Comparison of ENCODE assay signal across 31 cellular contexts in the genomic region with DNA sequence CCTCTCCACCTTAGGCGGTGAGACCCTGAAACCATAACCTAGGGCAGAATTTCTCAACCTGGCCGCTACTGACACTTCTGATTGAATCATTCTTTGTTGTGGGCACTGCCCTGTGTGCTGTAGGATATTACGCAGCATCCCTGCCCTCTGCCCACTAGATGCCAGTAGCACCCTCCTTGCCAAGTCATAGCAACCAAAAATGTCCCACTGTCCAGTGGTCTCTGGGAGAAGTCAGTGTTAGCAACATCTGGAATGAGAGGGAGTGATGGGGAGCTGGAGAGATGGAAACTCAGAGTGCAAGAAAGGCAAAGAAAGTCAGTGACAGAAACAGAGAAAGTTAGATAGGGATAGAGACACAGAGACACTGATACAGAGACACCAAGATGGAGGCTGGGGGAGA. TPM values are rescaled to one million over a fixed set of nuclear protein-coding genes. Genes with fewer than 3 reads are reported as not detected.
DNase-seq lines count a peak whose midpoint lies in the region; ATAC-seq and TF ChIP-seq lines count a peak whose summit lies in the region.
"Had no signal": no experiment of that assay in that cellular context is flagged by ENCODE, and none has a peak within 500 bp of the region (broad histone marks: within the 10 kb centered on the region; RNA-seq: fewer than 3 reads in every experiment).

No MANE protein-coding gene starts in this region.

- H3K9me3 Mint-ChIP-seq in CD4-positive, alpha-beta memory T cell: peaks cover 0 to 26% (median 10%) of the 10 kb centered on the region in 8 donors

- CTCF ChIA-PET in mammary epithelial cell (lab: Charles Lee; ENCODE audit: low non-redundant PET): no interaction called here
- CTCF ChIA-PET in CD4-positive, alpha-beta memory T cell (lab: Charles Lee; ENCODE audit: partially characterized antibody): no interaction called here

- H3K4me3 ChIP-seq in mammary epithelial cell (replicated peaks in 1 of 3; ENCODE audit: insufficient read depth in 1 of 3, low read depth in 2 of 3, low read length in 3 of 3) (no peak overlapping the region), breast epithelium (no peak overlapping the region), BE2C (ENCODE audit: low read depth, low read length) (no peak overlapping the region), heart right ventricle (no peak overlapping the region)
- no peak overlapping the region for H3K4me3 ChIP-seq in CD4-positive, alpha-beta memory T cell (ENCODE audit: low read length in 2 of 2)
- H3K4me3 ChIP-seq: adrenal gland, dorsolateral prefrontal cortex, gastrocnemius medialis, GM23248, mucosa of descending colon, Peyer's patch, right atrium auricular region, tibial artery had no signal

- dilution Hi-C loops in mammary epithelial cell (cut with HindIII; ENCODE audit: low sequenced_read_pairs): no loop called here

- peak; percentile 35 to 64 for TF ChIP-seq CTCF in mammary epithelial cell (conservative IDR thresholded peaks at IDR 0.05 in 1 of 2, IDR thresholded peaks at IDR 0.05 in 1 of 2; ENCODE audit: extremely low read depth in 1 of 2, insufficient read depth in 1 of 2, low read depth in 1 of 2, low read length in 2 of 2)
- TF ChIP-seq CTCF in breast epithelium (IDR thresholded peaks at IDR 0.05): no peak
- no peak for TF ChIP-seq CTCF in BE2C (IDR thresholded peaks at IDR 0.05; ENCODE audit: low read depth, low read length)
- TF ChIP-seq CTCF in heart right ventricle (IDR thresholded peaks at IDR 0.05): no peak

- intact Hi-C loops in mammary epithelial cell (cut with micrococcal nuclease) (loop anchor here (1.0 to 5.0 kb wide), 5 partner anchors 25 to 261 kb away; no protein-coding TSS in a partner anchor), breast epithelium (cut with DNase I; ENCODE audit: low total_unique reads) (no loop called here), heart right ventricle (cut with DNase I) (no loop called here)
- intact Hi-C loops in CD4-positive, alpha-beta memory T cell (cut with micrococcal nuclease): no loop called here

- H4K20me1 ChIP-seq in mammary epithelial cell (ENCODE audit: insufficient read depth, low read length): no peaks in the 10 kb centered on the region

- no TSS peak for BruUV-seq in mammary epithelial cell (replicated peaks; lab: Mats Ljungman, UMichigan)

- peaks cover 15 to 22% of the 10 kb centered on the region in 2 donors for H3K27me3 Mint-ChIP-seq in CD4-positive, alpha-beta memory T cell

- peaks cover 2% of the 10 kb centered on the region for H3K27me3 ChIP-seq in mammary epithelial cell (ENCODE audit: insufficient read depth, low read length)
- peaks cover 0 to 5% of the 10 kb centered on the region in 2 donors for H3K27me3 ChIP-seq in breast epithelium
- H3K27me3 ChIP-seq in BE2C: no peaks in the 10 kb centered on the region
- peaks cover 0 to 45% (median 34%) of the 10 kb centered on the region in 7 donors for H3K27me3 ChIP-seq in heart right ventricle
- no peaks in the 10 kb centered on the region for H3K27me3 ChIP-seq in CD4-positive, alpha-beta memory T cell (ENCODE audit: insufficient read depth, low read length)
- H3K27me3 ChIP-seq: adrenal gland, Peyer's patch, right atrium auricular region had no signal

- no peak for TF ChIP-seq POLR2A in breast epithelium (IDR thresholded peaks at IDR 0.05)

- H3K79me2 ChIP-seq in mammary epithelial cell (ENCODE audit: insufficient read depth, low read length): no peaks in the 10 kb centered on the region

- no peak overlapping the region for H3K4me3 Mint-ChIP-seq in CD4-positive, alpha-beta memory T cell
- H3K4me3 Mint-ChIP-seq: activated CD4-positive, alpha-beta T cell treated with anti-CD3 and anti-CD28 coated beads for 36 hours; activated CD8-positive, alpha-beta memory T cell treated with anti-CD3 and anti-CD28 coated beads, Interleukin-2, amount 10 ng/mL, durations not matched to agents 7 days and 5 days; CD4-positive, CD25-positive, alpha-beta regulatory T cell had no signal

- H3K9me3 ChIP-seq in mammary epithelial cell (replicated peaks; ENCODE audit: insufficient read depth, low read length) (no peaks in the 10 kb centered on the region), breast epithelium (no peaks in the 10 kb centered on the region), BE2C (no peaks in the 10 kb centered on the region), heart right ventricle (no peaks in the 10 kb centered on the region)
- no peaks in the 10 kb centered on the region for H3K9me3 ChIP-seq in CD4-positive, alpha-beta memory T cell (ENCODE audit: control insufficient read depth in 1 of 2, low read length in 2 of 2)
- H3K9me3 ChIP-seq: adrenal gland, gastrocnemius medialis, mucosa of descending colon, right atrium auricular region, SK-N-SH, tibial artery had no signal

- in situ Hi-C loops in mammary epithelial cell (cut with MboI; ENCODE audit: low sequenced_read_pairs in 2 of 2): no loop called here

- 0% methylated on average over 3 of the region's 3 CpGs for WGBS in mammary epithelial cell (ENCODE audit: low coverage, missing lambda C conversion rate)
- WGBS in heart right ventricle, 2 donors: 75 to 87% methylated on average over 3 of the region's 3 CpGs

- H3K4me1 Mint-ChIP-seq in CD4-positive, alpha-beta memory T cell: no peaks in the 10 kb centered on the region
- H3K4me1 Mint-ChIP-seq: CD4-positive, CD25-positive, alpha-beta regulatory T cell had no signal

- H3K9ac ChIP-seq in mammary epithelial cell (ENCODE audit: insufficient read depth, low read length): no peak overlapping the region
- H3K9ac ChIP-seq: GM23248, SK-N-SH had no signal

- no peaks in the 10 kb centered on the region for H3K36me3 Mint-ChIP-seq in CD4-positive, alpha-beta memory T cell
- H3K36me3 Mint-ChIP-seq: activated CD8-positive, alpha-beta memory T cell treated with anti-CD3 and anti-CD28 coated beads, Interleukin-2, amount 10 ng/mL, durations not matched to agents 7 days and 5 days; CD4-positive, CD25-positive, alpha-beta regulatory T cell had no signal

- H3K4me1 ChIP-seq in mammary epithelial cell (ENCODE audit: insufficient read depth, low read length) (peaks cover 18% of the 10 kb centered on the region), breast epithelium (no peaks in the 10 kb centered on the region), BE2C (peaks cover 5% of the 10 kb centered on the region; the same call in 1 of the 2 replicates), heart right ventricle (no peaks in the 10 kb centered on the region)
- no peaks in the 10 kb centered on the region for H3K4me1 ChIP-seq in CD4-positive, alpha-beta memory T cell (ENCODE audit: insufficient read depth, low read length)
- H3K4me1 ChIP-seq: adrenal gland, gastrocnemius medialis, right atrium auricular region, tibial artery had no signal

- peak; percentile 70 for DNase-seq in mammary epithelial cell
- DNase-seq in breast epithelium (ENCODE audit: low spot score in 2 of 2): no peak
- DNase-seq in SW480 (ENCODE audit: low spot score): peak; percentile 78
- no peak for DNase-seq in BE2C
- DNase-seq in heart right ventricle: no peak
- no peak for DNase-seq in CD4-positive, alpha-beta memory T cell
- DNase-seq: activated CD4-positive, alpha-beta T cell treated with anti-CD3 and anti-CD28 coated beads for 36 hours; activated CD8-positive, alpha-beta memory T cell treated with anti-CD3 and anti-CD28 coated beads, Interleukin-2, amount 10 ng/mL, durations not matched to agents 7 days and 5 days; adrenal gland; CD4-positive, CD25-positive, alpha-beta regulatory T cell; DMS79; dorsolateral prefrontal cortex; erythroblast; gastrocnemius medialis; GM23248; left colon; mucosa of descending colon; NCI-H1105; NCI-H2171; NCI-H774; Peyer's patch; SK-N-SH; stimulated activated CD4-positive, alpha-beta T cell treated with anti-CD3 and anti-CD28 coated beads, Interleukin-15, amount 100 ng/mL, for 24 hours; stimulated activated naive CD4-positive, alpha-beta T cell had no signal

- H3K27ac Mint-ChIP-seq in CD4-positive, alpha-beta memory T cell: no peak overlapping the region
- H3K27ac Mint-ChIP-seq: activated CD4-positive, alpha-beta T cell treated with anti-CD3 and anti-CD28 coated beads for 36 hours; activated CD8-positive, alpha-beta memory T cell treated with anti-CD3 and anti-CD28 coated beads, Interleukin-2, amount 10 ng/mL, durations not matched to agents 7 days and 5 days; activated T-helper 2 cell treated with anti-CD3 and anti-CD28 coated beads, Interferon-gamma antibody, Interleukin-2, Interleukin-4, amounts not matched to agents 10 μg/mL and 5 μg/mL and 100 μg/mL, durations not matched to agents 14 hours and 24 hours and 36 hours had no signal

- POLR2A ChIA-PET in CD4-positive, alpha-beta memory T cell (lab: Charles Lee; ENCODE audit: partially characterized antibody): no interaction called here

- peak overlapping the region; percentile 55 for H3K27ac ChIP-seq in mammary epithelial cell (ENCODE audit: insufficient read depth, low read depth, low read length)
- no peak overlapping the region for H3K27ac ChIP-seq in breast epithelium
- no peak overlapping the region for H3K27ac ChIP-seq in heart right ventricle
- H3K27ac ChIP-seq in CD4-positive, alpha-beta memory T cell (ENCODE audit: low read depth, low read length): no peak overlapping the region
- H3K27ac ChIP-seq: dorsolateral prefrontal cortex, gastrocnemius medialis, GM23248, right atrium auricular region, tibial artery had no signal

- no peak overlapping the region for H2AFZ ChIP-seq in mammary epithelial cell (ENCODE audit: low read depth, low read length)
- H2AFZ ChIP-seq: GM23248 had no signal

- H3K36me3 ChIP-seq in mammary epithelial cell (ENCODE audit: insufficient read depth, low read length) (no peaks in the 10 kb centered on the region), breast epithelium (no peaks in the 10 kb centered on the region), BE2C (no peaks in the 10 kb centered on the region), heart right ventricle (no peaks in the 10 kb centered on the region)
- no peaks in the 10 kb centered on the region for H3K36me3 ChIP-seq in CD4-positive, alpha-beta memory T cell (ENCODE audit: insufficient read depth, low read length)
- H3K36me3 ChIP-seq: adrenal gland, gastrocnemius medialis, Peyer's patch, right atrium auricular region, tibial artery had no signal

- no peak overlapping the region for H3K4me2 ChIP-seq in mammary epithelial cell (ENCODE audit: insufficient read depth, low read depth, low read length)
- H3K4me2 ChIP-seq: SK-N-SH had no signal

- ATAC-seq in HG02763 (IDR thresholded peaks at IDR 0.05; ENCODE audit: unreplicated experiment): peak; percentile 3
- ATAC-seq in GM19035 (IDR thresholded peaks at IDR 0.05; ENCODE audit: unreplicated experiment): no peak
- ATAC-seq in heart right ventricle: no peak
- ATAC-seq: activated CD8-positive, alpha-beta memory T cell treated with anti-CD3 and anti-CD28 coated beads, Interleukin-2, amount 10 ng/mL, durations not matched to agents 7 days and 5 days; gastrocnemius medialis; left colon; mucosa of descending colon had no signal

RNA-seq across cellular contexts. Expression of a gene that starts 13.6 kb away (rescaled TPM):
- total RNA-seq in mammary epithelial cell (not detected), breast epithelium (not detected), heart right ventricle (not detected)
- polyA plus RNA-seq in mammary epithelial cell (not detected), heart right ventricle (not detected)
- not detected for polyA minus RNA-seq in mammary epithelial cell
- polyA plus RNA-seq in BE2C (2012; ENCODE audit: insufficient read depth, insufficient read length, low read depth): not detected
- total RNA-seq in CD4-positive, alpha-beta memory T cell: not detected
- not detected for polyA plus RNA-seq in CD4-positive, alpha-beta memory T cell
- total RNA-seq: activated CD4-positive, alpha-beta T cell treated with anti-CD3 and anti-CD28 coated beads for 36 hours; activated CD8-positive, alpha-beta memory T cell treated with anti-CD3 and anti-CD28 coated beads, Interleukin-2, amount 10 ng/mL, durations not matched to agents 7 days and 5 days; activated T-helper 2 cell treated with anti-CD3 and anti-CD28 coated beads, Interferon-gamma antibody, Interleukin-2, Interleukin-4, amounts not matched to agents 10 μg/mL and 5 μg/mL and 100 μg/mL, durations not matched to agents 14 hours and 24 hours and 36 hours; cardiac septum; CD4-positive, CD25-positive, alpha-beta regulatory T cell; gastrocnemius medialis; GM23248; right atrium auricular region had no signal
- polyA plus RNA-seq: CD4-positive, CD25-positive, alpha-beta regulatory T cell; GM23248; SK-N-SH had no signal

RNA-seq across cellular contexts. Expression of a gene that starts 24.4 kb away (rescaled TPM):
- not detected for total RNA-seq in mammary epithelial cell
- polyA plus RNA-seq in mammary epithelial cell: not detected
- not detected for polyA minus RNA-seq in mammary epithelial cell
- total RNA-seq in breast epithelium: 10 to 100 TPM in 1 of 3 donors, under 1 TPM in 2; 0.44 to 14.7 (median 0.48) TPM
- not detected for polyA plus RNA-seq in BE2C (2012; ENCODE audit: insufficient read depth, insufficient read length, low read depth)
- not detected for total RNA-seq in heart right ventricle
- polyA plus RNA-seq in heart right ventricle: not detected
- not detected for total RNA-seq in CD4-positive, alpha-beta memory T cell
- not detected for polyA plus RNA-seq in CD4-positive, alpha-beta memory T cell
- total RNA-seq: activated CD4-positive, alpha-beta T cell treated with anti-CD3 and anti-CD28 coated beads for 36 hours; activated T-helper 2 cell treated with anti-CD3 and anti-CD28 coated beads, Interferon-gamma antibody, Interleukin-2, Interleukin-4, amounts not matched to agents 10 μg/mL and 5 μg/mL and 100 μg/mL, durations not matched to agents 14 hours and 24 hours and 36 hours; cardiac septum; CD4-positive, CD25-positive, alpha-beta regulatory T cell; gastrocnemius medialis; GM23248; HT-29; Peyer's patch; right atrium auricular region had no signal
- polyA plus RNA-seq: CD4-positive, CD25-positive, alpha-beta regulatory T cell; GM23248 had no signal

RNA-seq across cellular contexts. Expression of a gene that starts 42.9 kb away (rescaled TPM):
- total RNA-seq in mammary epithelial cell (not detected), breast epithelium (10 to 100 TPM in 1 of 3 donors, under 1 TPM in 1, not detected in 1; 0.32 to 45.2 TPM), heart right ventricle (not detected)
- polyA plus RNA-seq in mammary epithelial cell (not detected), heart right ventricle (not detected)
- polyA minus RNA-seq in mammary epithelial cell: not detected
- polyA plus RNA-seq in BE2C (2012; ENCODE audit: insufficient read depth, insufficient read length, low read depth): not detected
- not detected for total RNA-seq in CD4-positive, alpha-beta memory T cell
- polyA plus RNA-seq in CD4-positive, alpha-beta memory T cell: not detected
- total RNA-seq: activated CD4-positive, alpha-beta T cell treated with anti-CD3 and anti-CD28 coated beads for 36 hours; activated CD8-positive, alpha-beta memory T cell treated with anti-CD3 and anti-CD28 coated beads, Interleukin-2, amount 10 ng/mL, durations not matched to agents 7 days and 5 days; activated T-helper 2 cell treated with anti-CD3 and anti-CD28 coated beads, Interferon-gamma antibody, Interleukin-2, Interleukin-4, amounts not matched to agents 10 μg/mL and 5 μg/mL and 100 μg/mL, durations not matched to agents 14 hours and 24 hours and 36 hours; cardiac septum; CD4-positive, CD25-positive, alpha-beta regulatory T cell; gastrocnemius medialis; GM23248; HT-29; right atrium auricular region had no signal
- polyA plus RNA-seq: CD4-positive, CD25-positive, alpha-beta regulatory T cell; GM23248; SK-N-SH had no signal

RNA-seq across cellular contexts. Expression of a gene that starts 55.2 kb away (rescaled TPM):
- 1,000 to 10,000 TPM in 1 of 2 donors, 100 to 1,000 TPM in 1; 485 to 1,207 TPM for total RNA-seq in mammary epithelial cell
- 1,184 TPM for polyA plus RNA-seq in mammary epithelial cell
- polyA minus RNA-seq in mammary epithelial cell: 1,437 TPM
- 100 to 1,000 TPM in 1 of 3 donors, 10 to 100 TPM in 1, not detected in 1; 16.1 to 182 TPM for total RNA-seq in breast epithelium
- not detected for polyA plus RNA-seq in BE2C (2012; ENCODE audit: insufficient read depth, insufficient read length, low read depth)
- total RNA-seq in heart right ventricle: not detected
- not detected for polyA plus RNA-seq in heart right ventricle
- total RNA-seq in CD4-positive, alpha-beta memory T cell: not detected
- not detected for polyA plus RNA-seq in CD4-positive, alpha-beta memory T cell
- total RNA-seq: activated CD4-positive, alpha-beta T cell treated with anti-CD3 and anti-CD28 coated beads for 36 hours; activated CD8-positive, alpha-beta memory T cell treated with anti-CD3 and anti-CD28 coated beads, Interleukin-2, amount 10 ng/mL, durations not matched to agents 7 days and 5 days; activated T-helper 2 cell treated with anti-CD3 and anti-CD28 coated beads, Interferon-gamma antibody, Interleukin-2, Interleukin-4, amounts not matched to agents 10 μg/mL and 5 μg/mL and 100 μg/mL, durations not matched to agents 14 hours and 24 hours and 36 hours; adrenal gland; cardiac septum; CD4-positive, CD25-positive, alpha-beta regulatory T cell; gastrocnemius medialis; GM23248; left colon; mucosa of descending colon; Peyer's patch had no signal
- polyA plus RNA-seq: adrenal gland; CD4-positive, CD25-positive, alpha-beta regulatory T cell; GM23248; SK-N-SH had no signal

Comparison
In these comparisons a context has a peak if more than half of its experiments do, and no peak if none do; other contexts are left out.
1. DNase-seq: peak in mammary epithelial cell (single experiment) and SW480 (single experiment); none in breast epithelium (0 of 2), BE2C (single experiment), heart right ventricle (0 of 2) and CD4-positive, alpha-beta memory T cell (0 of 5).
2. CTCF ChIP-seq: peak in mammary epithelial cell (2 of 2); none in breast epithelium (0 of 3), BE2C (single experiment) and heart right ventricle (0 of 9).